15 cellular contexts compared by ENCODE assay signal in genomic region chr12:119693511-119693910, GRCh38. TPM values are rescaled to one million over a fixed set of nuclear protein-coding genes. Genes with fewer than 3 reads are reported as not detected.
DNase-seq lines count a peak whose midpoint lies in the region; ATAC-seq and TF ChIP-seq lines count a peak whose summit lies in the region.
"Had no signal": no experiment of that assay in that cellular context is flagged by ENCODE, and none has a peak within 500 bp of the region (broad histone marks: within the 10 kb centered on the region; RNA-seq: fewer than 3 reads in every experiment).

No MANE protein-coding gene starts in this region.

- H3K27me3 Mint-ChIP-seq in MCF 10A (ENCODE audit: insufficient read depth, unreplicated experiment) (no peaks in the 10 kb centered on the region), brain (no peaks in the 10 kb centered on the region)
- H3K27me3 Mint-ChIP-seq: CD4-positive, alpha-beta T cell; IgD-negative memory B cell had no signal

- ATAC-seq in lower lobe of right lung (peak in 1 of 2 donors; percentile 13), upper lobe of left lung (ENCODE audit: low FRiP score in 2 of 2) (no peak), HG03097 (IDR thresholded peaks at IDR 0.05; ENCODE audit: low FRiP score, unreplicated experiment) (no peak), HG03442 (IDR thresholded peaks at IDR 0.05; ENCODE audit: unreplicated experiment) (no peak), mucosa of descending colon (no peak)
- ATAC-seq: Panc1 had no signal

- no peaks in the 10 kb centered on the region for H3K36me3 ChIP-seq in mammary epithelial cell (ENCODE audit: insufficient read depth, low read length)
- peaks cover 7% of the 10 kb centered on the region for H3K36me3 ChIP-seq in lower lobe of right lung
- H3K36me3 ChIP-seq in upper lobe of left lung, result peaks cover 0 to 6% (median 5%) of the 10 kb centered on the region in 4 donors
- H3K36me3 ChIP-seq in mucosa of descending colon (ENCODE audit: low read depth), result no peaks in the 10 kb centered on the region
- H3K36me3 ChIP-seq: tibial artery had no signal

- H3K27me3 ChIP-seq in mammary epithelial cell (ENCODE audit: insufficient read depth, low read length) (no peaks in the 10 kb centered on the region), lower lobe of right lung (ENCODE audit: low read depth) (no peaks in the 10 kb centered on the region), upper lobe of left lung (no peaks in the 10 kb centered on the region)
- H3K27me3 ChIP-seq: tibial artery had no signal

- H3K9me3 ChIP-seq in mammary epithelial cell (replicated peaks; ENCODE audit: insufficient read depth, low read length), result no peaks in the 10 kb centered on the region
- H3K9me3 ChIP-seq in lower lobe of right lung, result no peaks in the 10 kb centered on the region
- H3K9me3 ChIP-seq in upper lobe of left lung, result no peaks in the 10 kb centered on the region
- no peaks in the 10 kb centered on the region for H3K9me3 ChIP-seq in mucosa of descending colon
- H3K9me3 ChIP-seq: tibial artery had no signal

- H3K27ac ChIP-seq in mammary epithelial cell (ENCODE audit: insufficient read depth, low read depth, low read length) (no peak overlapping the region), lower lobe of right lung (peak overlapping the region; percentile 34), upper lobe of left lung (peak overlapping the region; percentile 13 to 76 (median 50))
- H3K27ac ChIP-seq: tibial artery had no signal

- BruUV-seq in MCF 10A (replicated peaks; lab: Mats Ljungman, UMichigan) (no TSS peak), mammary epithelial cell (replicated peaks; lab: Mats Ljungman, UMichigan) (no TSS peak)

- H3K4me3 Mint-ChIP-seq in MCF 10A (ENCODE audit: unreplicated experiment), result no peak overlapping the region
- no peak overlapping the region for H3K4me3 Mint-ChIP-seq in brain
- H3K4me3 Mint-ChIP-seq: activated T-helper 1 cell treated with anti-CD3 and anti-CD28 coated beads, Interleukin-12 subunit alpha, Interleukin-12 subunit beta, Interleukin-2, Interleukin-4 antibody, amounts not matched to agents 30 ng/mL and 10 ng/mL and 1 ng/mL, durations not matched to agents 14 hours and 24 hours and 36 hours; CD4-positive, alpha-beta T cell; IgD-negative memory B cell had no signal

- POLR2A ChIA-PET in MCF 10A (lab: Yijun Ruan, JAX), result no interaction called here

- TF ChIP-seq CTCF in MCF 10A (IDR thresholded peaks at IDR 0.05; ENCODE audit: unreplicated experiment), result no peak
- TF ChIP-seq CTCF in mammary epithelial cell (conservative IDR thresholded peaks at IDR 0.05 in 1 of 2, IDR thresholded peaks at IDR 0.05 in 1 of 2; ENCODE audit: extremely low read depth in 1 of 2, insufficient read depth in 1 of 2, low read depth in 1 of 2, low read length in 2 of 2), result no peak
- no peak for TF ChIP-seq CTCF in brain (conservative IDR thresholded peaks at IDR 0.05)
- no peak for TF ChIP-seq CTCF in lower lobe of right lung (IDR thresholded peaks at IDR 0.05)
- no peak for TF ChIP-seq CTCF in upper lobe of left lung (IDR thresholded peaks at IDR 0.05)
- no peak for TF ChIP-seq CTCF in mucosa of descending colon (IDR thresholded peaks at IDR 0.05)

- no peak overlapping the region for H3K4me3 ChIP-seq in mammary epithelial cell (replicated peaks in 1 of 3; ENCODE audit: insufficient read depth in 1 of 3, low read depth in 2 of 3, low read length in 3 of 3)
- no peak overlapping the region for H3K4me3 ChIP-seq in lower lobe of right lung
- H3K4me3 ChIP-seq in upper lobe of left lung, result no peak overlapping the region
- H3K4me3 ChIP-seq in mucosa of descending colon, result no peak overlapping the region
- H3K4me3 ChIP-seq: tibial artery had no signal

- intact Hi-C loops in MCF 10A (cut with micrococcal nuclease), result loop anchor here (10.0 kb wide), 1 partner anchor 91 kb away; no protein-coding TSS in a partner anchor
- intact Hi-C loops in mammary epithelial cell (cut with micrococcal nuclease), result no loop called here
- intact Hi-C loops in lower lobe of right lung (cut with DNase I), result no loop called here
- intact Hi-C loops in mucosa of descending colon (cut with DNase I, micrococcal nuclease), result no loop called here

- H3K79me2 ChIP-seq in mammary epithelial cell (ENCODE audit: insufficient read depth, low read length), result no peaks in the 10 kb centered on the region

- in situ Hi-C loops in mammary epithelial cell (cut with MboI; ENCODE audit: low sequenced_read_pairs in 2 of 2), result no loop called here

- no peak overlapping the region for H3K9ac ChIP-seq in mammary epithelial cell (ENCODE audit: insufficient read depth, low read length)

- WGBS in mammary epithelial cell (ENCODE audit: low coverage, missing lambda C conversion rate), result 100% methylated on average over 1 of the region's 1 CpG
- 23 to 47% methylated on average over 1 of the region's 1 CpG for WGBS in upper lobe of left lung, 2 donors

- H4K20me1 ChIP-seq in mammary epithelial cell (ENCODE audit: insufficient read depth, low read length), result no peaks in the 10 kb centered on the region

- CTCF ChIA-PET in MCF 10A (lab: Yijun Ruan, JAX) (interaction anchor here (3.3 kb wide), 1 partner anchor 13 kb away, joined by 25 read pairs; no protein-coding TSS in a partner anchor), mammary epithelial cell (lab: Charles Lee; ENCODE audit: low non-redundant PET) (no interaction called here)

- dilution Hi-C loops in mammary epithelial cell (cut with HindIII; ENCODE audit: low sequenced_read_pairs), result no loop called here

- H3K27ac Mint-ChIP-seq in MCF 10A (ENCODE audit: low read depth, unreplicated experiment), result peak overlapping the region; percentile 73
- peak overlapping the region in 3 of 5 experiments; percentile 34 to 84 (median 74) for H3K27ac Mint-ChIP-seq in brain
- H3K27ac Mint-ChIP-seq: activated T-helper 1 cell treated with anti-CD3 and anti-CD28 coated beads, Interleukin-12 subunit alpha, Interleukin-12 subunit beta, Interleukin-2, Interleukin-4 antibody, amounts not matched to agents 30 ng/mL and 10 ng/mL and 1 ng/mL, durations not matched to agents 14 hours and 24 hours and 36 hours; CD4-positive, alpha-beta T cell; IgD-negative memory B cell had no signal

- no peaks in the 10 kb centered on the region for H3K9me3 Mint-ChIP-seq in MCF 10A (ENCODE audit: unreplicated experiment)
- no peaks in the 10 kb centered on the region for H3K9me3 Mint-ChIP-seq in brain
- H3K9me3 Mint-ChIP-seq: activated T-helper 1 cell treated with anti-CD3 and anti-CD28 coated beads, Interleukin-12 subunit alpha, Interleukin-12 subunit beta, Interleukin-2, Interleukin-4 antibody, amounts not matched to agents 30 ng/mL and 10 ng/mL and 1 ng/mL, durations not matched to agents 14 hours and 24 hours and 36 hours; CD4-positive, alpha-beta T cell; IgD-negative memory B cell had no signal

- DNase-seq in MCF 10A (ENCODE audit: unreplicated experiment) (no peak), mammary epithelial cell (no peak), lower lobe of right lung (no peak), upper lobe of left lung (no peak), mucosa of descending colon (no peak)
- DNase-seq: CD4-positive, alpha-beta T cell; NCI-H2081 treated with DMSO at 0.1 percent for 48 hours; occipital lobe had no signal

- H3K4me2 ChIP-seq in mammary epithelial cell (ENCODE audit: insufficient read depth, low read depth, low read length), result no peak overlapping the region

- no peak for TF ChIP-seq EP300 in upper lobe of left lung (IDR thresholded peaks at IDR 0.05)

- H3K4me1 Mint-ChIP-seq in MCF 10A (ENCODE audit: insufficient read depth, unreplicated experiment) (peaks cover 19% of the 10 kb centered on the region), brain (peaks cover 23% of the 10 kb centered on the region)

- H2AFZ ChIP-seq in mammary epithelial cell (ENCODE audit: low read depth, low read length), result no peak overlapping the region

- no peak for TF ChIP-seq POLR2A in upper lobe of left lung (IDR thresholded peaks at IDR 0.05)

- H3K36me3 Mint-ChIP-seq in MCF 10A (ENCODE audit: insufficient read depth, unreplicated experiment), result peaks cover 11% of the 10 kb centered on the region
- H3K36me3 Mint-ChIP-seq in brain, result peaks cover 18% of the 10 kb centered on the region
- H3K36me3 Mint-ChIP-seq: IgD-negative memory B cell had no signal

- no peaks in the 10 kb centered on the region for H3K4me1 ChIP-seq in mammary epithelial cell (ENCODE audit: insufficient read depth, low read length)
- peaks cover 29% of the 10 kb centered on the region for H3K4me1 ChIP-seq in lower lobe of right lung
- H3K4me1 ChIP-seq in upper lobe of left lung, result peaks cover 15 to 30% (median 21%) of the 10 kb centered on the region in 4 donors
- H3K4me1 ChIP-seq in mucosa of descending colon (ENCODE audit: low read depth), result peaks cover 23% of the 10 kb centered on the region
- H3K4me1 ChIP-seq: tibial artery had no signal

RNA-seq across cellular contexts. Expression of gene PRKAB1, which starts 25.6 kb away (rescaled TPM):
- total RNA-seq in MCF 10A (2022) (22.5 and 27.2 TPM in 2 replicates), mammary epithelial cell (10 to 100 TPM; 21.8 to 33.4 TPM), lower lobe of right lung (45.6 TPM), upper lobe of left lung (10 to 100 TPM; 44.2 to 90.3 (median 62.9) TPM), mucosa of descending colon (100 to 1,000 TPM in 1 of 3 donors, 10 to 100 TPM in 2; 63.8 to 127 (median 90.1) TPM)
- polyA plus RNA-seq in mammary epithelial cell (18.3 TPM), brain (ENCODE audit: insufficient read depth, low read depth, low replicate concordance) (35.2 TPM)
- 31.1 TPM for polyA minus RNA-seq in mammary epithelial cell
